In genomic region chr7:149194799-149195179, GRCh38 we compare ENCODE assay signal across 8 cellular contexts. TPM values are rescaled to one million over a fixed set of nuclear protein-coding genes. Genes with fewer than 3 reads are reported as not detected.
A peak's percentile ranks its signal among the peaks of the same experiment; 100 is the strongest.
DNase-seq lines count a peak whose midpoint lies in the region; ATAC-seq, FAIRE-seq and TF ChIP-seq lines count a peak whose summit lies in the region.

No MANE protein-coding gene starts in this region.

- TF ChIP-seq RAD21 in IMR-90 (IDR thresholded peaks at IDR 0.05; ENCODE audit: low read length), result no peak

- in situ Hi-C loops in IMR-90 (cut with MboI; ENCODE audit: low sequenced_read_pairs), result no loop called here

- H2AFZ ChIP-seq in ACC112 (ENCODE audit: low read length, unreplicated experiment) (peak overlapping the region; percentile 67), IMR-90 (replicated peaks; ENCODE audit: low read length, poor library complexity) (peak overlapping the region; percentile 97)

- peaks cover 12% of the 10 kb centered on the region for H3K36me3 ChIP-seq in ACC112 (ENCODE audit: insufficient read depth, low read length)
- H3K36me3 ChIP-seq in IMR-90 (ENCODE audit: control insufficient read depth, insufficient read depth, low read length), result peaks cover 11% of the 10 kb centered on the region
- H3K36me3 ChIP-seq in bronchial epithelial cell (ENCODE audit: control insufficient read depth, insufficient read depth, low read length), result peaks cover 10% of the 10 kb centered on the region
- H3K36me3 ChIP-seq in muscle layer of colon (ENCODE audit: insufficient read depth, low read length), result peaks cover 21% of the 10 kb centered on the region

- WGBS in IMR-90 (ENCODE audit: extremely low coverage in 2 of 2, insufficient read length in 1 of 2), 2 experiments, result no CpG with 5 or more reads among the region's 4 CpGs

- H3K9me3 ChIP-seq in IMR-90 (ENCODE audit: control insufficient read depth, insufficient read depth, low read length) (no peaks in the 10 kb centered on the region), muscle layer of colon (ENCODE audit: low read length) (no peaks in the 10 kb centered on the region)

- no peak overlapping the region for H2BK5ac ChIP-seq in IMR-90 (ENCODE audit: low read depth, low read length, poor library complexity, severe bottlenecking)

- H2AK5ac ChIP-seq in IMR-90 (ENCODE audit: low read depth, low read length), result no peak overlapping the region

- H3K4ac ChIP-seq in IMR-90 (ENCODE audit: low read depth, low read length), result peak overlapping the region; percentile 64

- 0 out of 2 replicates have a peak overlapping the region, but pooled peaks have one; percentile 19 for H3K14ac ChIP-seq in IMR-90 (replicated peaks; ENCODE audit: low read depth, low read length)

- no peak overlapping the region for H3K27ac ChIP-seq in ACC112 (ENCODE audit: low read depth, low read length)
- no peak overlapping the region for H3K27ac ChIP-seq in IMR-90 (ENCODE audit: insufficient read depth, low read length)
- peak overlapping the region; percentile 76 for H3K27ac ChIP-seq in muscle layer of colon (ENCODE audit: low read depth, low read length)

- H3K4me1 ChIP-seq in ACC112 (ENCODE audit: control insufficient read depth, insufficient read depth, low read length, unreplicated experiment) (peaks cover 17% of the 10 kb centered on the region), IMR-90 (ENCODE audit: control insufficient read depth, insufficient read depth, low read length) (peaks cover 6% of the 10 kb centered on the region), muscle layer of colon (ENCODE audit: insufficient read depth, low read length) (peaks cover 16% of the 10 kb centered on the region)

- H4K91ac ChIP-seq in IMR-90 (ENCODE audit: insufficient read depth, low read depth, low read length), result peak overlapping the region; percentile 23; the same call in 1 of the 2 replicates

- POLR2A ChIA-PET in IMR-90 (lab: Charles Lee; ENCODE audit: unreplicated experiment), result no interaction called here

- H4K5ac ChIP-seq in IMR-90 (ENCODE audit: low read depth, low read length), result peak overlapping the region; percentile 1; the same call in 1 of the 2 replicates

- peak overlapping the region; percentile 63 for H3K4me2 ChIP-seq in IMR-90 (ENCODE audit: low read depth, low read length)

- peak overlapping the region; percentile 94 for H3K4me3 ChIP-seq in ACC112 (ENCODE audit: low read depth, low read length)
- H3K4me3 ChIP-seq in IMR-90 (ENCODE audit: insufficient read depth, low read depth, low read length), result peak overlapping the region; percentile 75
- peak overlapping the region; percentile 73 for H3K4me3 ChIP-seq in bronchial epithelial cell (ENCODE audit: low read depth, low read length)
- peak overlapping the region; percentile 67 to 84 for H3K4me3 ChIP-seq in muscle layer of colon (ENCODE audit: low read depth in 1 of 2, low read length in 2 of 2)

- no TSS peak for BruUV-seq in IMR-90 (replicated peaks; lab: Mats Ljungman, UMichigan)

- H3K79me1 ChIP-seq in IMR-90 (ENCODE audit: low read depth in 1 of 2, low read length in 2 of 2), result peaks cover 0 to 30% of the 10 kb centered on the region in 2 experiments

- intact Hi-C loops in IMR-90 (cut with micrococcal nuclease), result loop anchor here (5.0 kb wide), 1 partner anchor 38 kb away; no protein-coding TSS in a partner anchor

- H3K79me2 ChIP-seq in ACC112 (ENCODE audit: control insufficient read depth, insufficient read depth, low read length, unreplicated experiment), result peaks cover 43% of the 10 kb centered on the region

- DNase-seq in IMR-90 (no peak), bronchial epithelial cell (ENCODE audit: low read depth) (peak; percentile 46), GM10266 (ENCODE audit: extremely low spot score) (no peak), RCC 7860 (ENCODE audit: low spot score) (no peak)

- no peak for TF ChIP-seq POLR2A in IMR-90 (IDR thresholded peaks at IDR 0.05; ENCODE audit: low read depth, low read length)

- H2BK20ac ChIP-seq in IMR-90 (ENCODE audit: low read depth, low read length), result no peak overlapping the region

- ATAC-seq in IMR-90 (ENCODE audit: low read depth), result no peak
- no peak for ATAC-seq in HG02970 (IDR thresholded peaks at IDR 0.05; ENCODE audit: low FRiP score, unreplicated experiment)
- no peak for ATAC-seq in HG03460 (IDR thresholded peaks at IDR 0.05; ENCODE audit: unreplicated experiment)

- TF ChIP-seq CTCF in IMR-90 (conservative IDR thresholded peaks at IDR 0.05; ENCODE audit: low read depth, low read length), result no peak
- no peak for TF ChIP-seq CTCF in bronchial epithelial cell (IDR thresholded peaks at IDR 0.05; ENCODE audit: insufficient read depth, low read length, severe bottlenecking)
- TF ChIP-seq CTCF in GM10266 (IDR thresholded peaks at IDR 0.05; ENCODE audit: control insufficient read depth, insufficient read depth, low read depth, missing control alignments), result no peak

- H3K27me3 ChIP-seq in ACC112 (ENCODE audit: insufficient read depth, low read length), result no peaks in the 10 kb centered on the region
- no peaks in the 10 kb centered on the region for H3K27me3 ChIP-seq in IMR-90 (ENCODE audit: control insufficient read depth, insufficient read depth, low read length)
- no peaks in the 10 kb centered on the region for H3K27me3 ChIP-seq in bronchial epithelial cell (ENCODE audit: control insufficient read depth, insufficient read depth, low read length)
- H3K27me3 ChIP-seq in muscle layer of colon (ENCODE audit: control insufficient read depth in 1 of 2, insufficient read depth in 2 of 2, low read length in 2 of 2), result no peaks in the 10 kb centered on the region

- 0 out of 2 replicates have a peak overlapping the region, but pooled peaks have one; percentile 35 for H3K56ac ChIP-seq in IMR-90 (ENCODE audit: extremely low read depth, insufficient read depth, low read length)

- 0 out of 2 replicates have a peak, but pooled peaks cover 6% of the 10 kb centered on the region for H3K9me1 ChIP-seq in IMR-90 (ENCODE audit: insufficient read depth, low read length)

- peak overlapping the region; percentile 60 for H2AK9ac ChIP-seq in IMR-90 (replicated peaks; ENCODE audit: low read depth, low read length, poor library complexity)

- peaks cover 12% of the 10 kb centered on the region for H4K20me1 ChIP-seq in IMR-90 (ENCODE audit: insufficient read depth, low read length)

- dilution Hi-C loops in IMR-90 (cut with HindIII; ENCODE audit: low sequenced_read_pairs, unreplicated experiment), result no loop called here

- H3K9ac ChIP-seq in IMR-90 (ENCODE audit: low read depth, low read length) (peak overlapping the region; percentile 32), muscle layer of colon (ENCODE audit: low read length) (peak overlapping the region; percentile 45)

- H2BK120ac ChIP-seq in IMR-90 (ENCODE audit: low read depth, low read length), result peak overlapping the region; percentile 46; the same call in 1 of the 2 replicates

- no peak for FAIRE-seq in bronchial epithelial cell (lab: Jason Lieb, UNC)
- FAIRE-seq in RCC 7860 (lab: Jason Lieb, UNC), result no peak

- no peak overlapping the region for H2BK15ac ChIP-seq in IMR-90 (ENCODE audit: low read depth, low read length)

- CTCF ChIA-PET in IMR-90 (lab: Yijun Ruan, JAX), result interaction anchor here (0.5 to 1.2 kb wide), 8 partner anchors 9 to 68 kb away, joined by 3 to 9 read pairs (median 3); partner anchors contain the start of gene ZNF398

- no peak overlapping the region for H3K18ac ChIP-seq in IMR-90 (ENCODE audit: low read depth, low read length)

- H4K8ac ChIP-seq in IMR-90 (ENCODE audit: low read depth in 2 of 2, low read length in 2 of 2), result peak overlapping the region; percentile 63 to 86; a peak in 3 of 4 replicates

- H3K23ac ChIP-seq in IMR-90 (ENCODE audit: low read depth, low read length), result no peak overlapping the region; the same call in 1 of the 2 replicates

TF ChIP-seq in IMR-90, 13 proteins besides CTCF, POLR2A, EP300 and RAD21:
- no peak for TF ChIP-seq CEBPB (IDR thresholded peaks at IDR 0.05; ENCODE audit: low read depth, low read length)

RNA-seq across cellular contexts. Expression of gene ZNF282, which starts 0.6 kb away (rescaled TPM):
- total RNA-seq in IMR-90 (2012; rRNA removed) (6.7 and 7.2 TPM in 2 replicates), bronchial epithelial cell (23.2 and 27.3 TPM in 2 replicates)
- 11.9 and 13.6 TPM in 2 replicates for polyA plus RNA-seq in IMR-90 (2012; rRNA removed)
- polyA plus RNA-seq in IMR-90 (2012; cell fraction: cytosol; rRNA removed), result 7.9 and 11.3 TPM in 2 replicates
- 17.8 and 29.7 TPM in 2 replicates for polyA plus RNA-seq in IMR-90 (2012; cell fraction: nucleus; rRNA removed; ENCODE audit: low replicate concordance)

RNA-seq across cellular contexts. Expression of gene ZNF212, which starts 44.7 kb away (rescaled TPM):
- total RNA-seq in IMR-90 (2012; rRNA removed) (3.8 and 4.2 TPM in 2 replicates), bronchial epithelial cell (5.8 and 6.1 TPM in 2 replicates)
- 4.8 and 5.1 TPM in 2 replicates for polyA plus RNA-seq in IMR-90 (2012; rRNA removed)
- 3.3 and 3.8 TPM in 2 replicates for polyA plus RNA-seq in IMR-90 (2012; cell fraction: cytosol; rRNA removed)
- 14.9 and 20.6 TPM in 2 replicates for polyA plus RNA-seq in IMR-90 (2012; cell fraction: nucleus; rRNA removed; ENCODE audit: low replicate concordance)

RNA-seq across cellular contexts. Expression of gene ZNF398, which starts 47.5 kb away (rescaled TPM):
- total RNA-seq in IMR-90 (2012; rRNA removed), result 7.9 and 9.2 TPM in 2 replicates
- polyA plus RNA-seq in IMR-90 (2012; rRNA removed), result 5.7 and 6.2 TPM in 2 replicates
- 2.6 and 4.4 TPM in 2 replicates for polyA plus RNA-seq in IMR-90 (2012; cell fraction: cytosol; rRNA removed)
- polyA plus RNA-seq in IMR-90 (2012; cell fraction: nucleus; rRNA removed; ENCODE audit: low replicate concordance), result 5.3 and 10.5 TPM in 2 replicates
- 10.0 and 12.5 TPM in 2 replicates for total RNA-seq in bronchial epithelial cell
